In the genomic region with DNA sequence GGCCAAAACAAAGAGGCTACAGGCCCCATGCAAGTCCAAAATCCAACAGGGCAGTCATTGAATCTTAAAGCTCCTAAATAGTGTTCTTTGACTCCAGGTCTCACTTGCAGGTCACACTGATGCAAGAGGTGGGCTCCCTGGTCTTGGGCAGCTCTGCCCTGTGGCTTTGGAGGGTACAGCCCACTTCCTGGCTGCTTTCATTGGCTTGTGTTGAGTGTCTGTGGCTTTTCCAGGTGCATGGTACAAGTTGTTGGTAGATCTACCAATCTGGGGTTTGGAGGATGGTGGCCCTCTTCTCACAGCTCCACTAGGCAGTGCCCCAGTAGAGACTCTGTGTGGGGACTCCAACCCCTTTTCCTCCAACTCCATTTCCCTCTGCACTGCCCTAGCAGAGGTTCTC, we compare ENCODE assay signal across 29 cellular contexts.
"Had no signal": no experiment of that assay in that cellular context is flagged by ENCODE, and none has a peak within 500 bp of the region (broad histone marks: within the 10 kb centered on the region; RNA-seq: fewer than 3 reads in every experiment).

No MANE protein-coding gene starts in this region.

- DNase-seq: hippocampal formation; kidney; left colon; left lung; lower lobe of right lung; mammary epithelial cell; mesenchymal stem cell; naive thymus-derived CD8-positive, alpha-beta T cell; nucleus accumbens; pancreas; posterior cingulate gyrus; retina; right cardiac atrium; stimulated activated CD4-positive, alpha-beta T cell treated with anti-CD3 and anti-CD28 coated beads, Interleukin-12 subunit alpha, Interleukin-12 subunit beta, amount 100 ng/mL, for 4 hours; stimulated activated CD4-positive, alpha-beta T cell treated with anti-CD3 and anti-CD28 coated beads, Interleukin-15, amount 100 ng/mL, for 24 hours; stimulated activated CD4-positive, alpha-beta T cell treated with anti-CD3 and anti-CD28 coated beads, Interleukin-2, amount 100 ng/mL, for 24 hours; stimulated activated CD4-positive, alpha-beta T cell treated with anti-CD3 and anti-CD28 coated beads, Interleukin-4, amount 100 ng/mL, for 1 hour; stimulated activated naive CD4-positive, alpha-beta T cell; stimulated activated naive CD8-positive, alpha-beta T cell treated with anti-CD3 and anti-CD28 coated beads, Interleukin-15, amount 100 ng/mL, for 72 hours; substantia nigra; uterus had no signal

- H3K27ac ChIP-seq: left lung, lower lobe of right lung, pancreas, prostate gland, skin epidermis, tibial nerve, uterus had no signal

- H3K4me3 ChIP-seq: left lung, lower lobe of right lung, pancreas, prostate gland, skin epidermis, tibial nerve, uterus had no signal

- H3K27me3 Mint-ChIP-seq: naive thymus-derived CD8-positive, alpha-beta T cell; stimulated activated naive CD8-positive, alpha-beta T cell treated with anti-CD3 and anti-CD28 coated beads, Interleukin-15, amount 100 ng/mL, for 72 hours; type B pancreatic cell had no signal

- H3K27me3 ChIP-seq: left lung, pancreas, tibial nerve, uterus had no signal

- H3K27ac Mint-ChIP-seq: nephron; stimulated activated effector memory CD8-positive, alpha-beta T cell treated with anti-CD3 and anti-CD28 coated beads, Interleukin-12 subunit alpha, Interleukin-12 subunit beta, amount 100 ng/mL, for 72 hours; type B pancreatic cell had no signal

- H3K9me3 ChIP-seq: pancreas, prostate gland had no signal

- H3K36me3 ChIP-seq: left lung, lower lobe of right lung, pancreas, prostate gland, tibial nerve, uterus had no signal

- ATAC-seq: left colon; left lung; lower lobe of right lung; naive thymus-derived CD8-positive, alpha-beta T cell; pancreas; right cardiac atrium; sciatic nerve; stimulated activated effector memory CD8-positive, alpha-beta T cell treated with anti-CD3 and anti-CD28 coated beads, Interleukin-12 subunit alpha, Interleukin-12 subunit beta, amount 100 ng/mL, for 72 hours; stimulated activated naive CD8-positive, alpha-beta T cell treated with anti-CD3 and anti-CD28 coated beads, Interleukin-15, amount 100 ng/mL, for 72 hours had no signal

- H3K36me3 Mint-ChIP-seq: stimulated activated effector memory CD8-positive, alpha-beta T cell treated with anti-CD3 and anti-CD28 coated beads, Interleukin-12 subunit alpha, Interleukin-12 subunit beta, amount 100 ng/mL, for 72 hours; type B pancreatic cell had no signal

- H3K4me1 ChIP-seq: left lung, lower lobe of right lung, pancreas, prostate gland, tibial nerve, uterus had no signal

- H3K4me1 Mint-ChIP-seq: naive thymus-derived CD8-positive, alpha-beta T cell; neural crest cell; stimulated activated naive CD8-positive, alpha-beta T cell treated with anti-CD3 and anti-CD28 coated beads, Interleukin-15, amount 100 ng/mL, for 72 hours had no signal

- H3K4me3 Mint-ChIP-seq: naive thymus-derived CD8-positive, alpha-beta T cell; nephron; neural crest cell; stimulated activated effector memory CD8-positive, alpha-beta T cell treated with anti-CD3 and anti-CD28 coated beads, Interleukin-12 subunit alpha, Interleukin-12 subunit beta, amount 100 ng/mL, for 72 hours; stimulated activated naive CD8-positive, alpha-beta T cell treated with anti-CD3 and anti-CD28 coated beads, Interleukin-15, amount 100 ng/mL, for 72 hours; type B pancreatic cell had no signal
